8 cellular contexts compared by ENCODE assay signal in genomic region chr6:29647927-29648642, GRCh38. TPM values are rescaled to one million over a fixed set of nuclear protein-coding genes. Genes with fewer than 3 reads are reported as not detected.
DNase-seq lines count a peak whose midpoint lies in the region; ATAC-seq and TF ChIP-seq lines count a peak whose summit lies in the region.

No MANE protein-coding gene starts in this region.

- H3K4me1 Mint-ChIP-seq in immature natural killer cell = peaks cover 10 to 12% of the 10 kb centered on the region in 2 donors

- no peaks in the 10 kb centered on the region for H3K9me3 Mint-ChIP-seq in immature natural killer cell

- DNase-seq in COR-L47 (lab: John Stamatoyannopoulos, UW) (peak; percentile 41), HFF-Myc (ENCODE audit: extremely low read depth, low read depth) (peak; percentile 17), iPS-NIHi11 (ENCODE audit: low spot score) (peak; percentile 39), immature natural killer cell (no peak), posterior cingulate gyrus (no peak)
- no peak for DNase-seq in stimulated activated naive CD8-positive, alpha-beta T cell treated with anti-CD3 and anti-CD28 coated beads, Interleukin-15, Interleukin-2, amounts not matched to agents 100 U/mL and 50 U/mL, for 24 hours
- no peak for DNase-seq in stimulated activated CD4-positive, alpha-beta T cell treated with anti-CD3 and anti-CD28 coated beads, Interleukin-4, amount 100 ng/mL, for 1 hour

- peak; percentile 50 for TF ChIP-seq CTCF in HFF-Myc (IDR thresholded peaks at IDR 0.05; ENCODE audit: low read depth, low read length, missing control alignments)

- H3K36me3 Mint-ChIP-seq in immature natural killer cell = no peaks in the 10 kb centered on the region

- peak; percentile 54 for ATAC-seq in SK-N-SH treated with all-trans-retinoic acid at 6 μM for 48 hours
- ATAC-seq in stimulated activated naive CD8-positive, alpha-beta T cell treated with anti-CD3 and anti-CD28 coated beads, Interleukin-15, Interleukin-2, amounts not matched to agents 100 U/mL and 50 U/mL, for 24 hours = no peak

- peaks cover 2 to 8% (median 7%) of the 10 kb centered on the region in 3 donors for H3K27me3 Mint-ChIP-seq in immature natural killer cell (ENCODE audit: low read depth in 3 of 3)

- peak overlapping the region in 1 of 5 donors; percentile 72 for H3K4me3 Mint-ChIP-seq in immature natural killer cell

- no peak overlapping the region for H3K4me3 ChIP-seq in HFF-Myc (replicated peaks; ENCODE audit: low read depth, low read length)

- H3K27ac Mint-ChIP-seq in immature natural killer cell = no peak overlapping the region

- intact Hi-C loops in posterior cingulate gyrus (cut with DNase I) = loop anchor here (5.0 kb wide), 1 partner anchor 49 kb away; no protein-coding TSS in a partner anchor

TF ChIP-seq in SK-N-SH treated with all-trans-retinoic acid at 6 μM for 48 hours, 23 proteins besides CTCF, POLR2A, EP300 and RAD21:
- TF ChIP-seq OSR1 (CRISPR knock-in tag; IDR thresholded peaks at IDR 0.05) (no peak), ARNTL (CRISPR knock-in tag; IDR thresholded peaks at IDR 0.05; ENCODE audit: borderline replicate concordance, low read depth) (no peak), CSDC2 (CRISPR knock-in tag; IDR thresholded peaks at IDR 0.05) (no peak), ZFP3 (CRISPR knock-in tag; IDR thresholded peaks at IDR 0.05) (no peak), ZC3H10 (CRISPR knock-in tag; IDR thresholded peaks at IDR 0.05) (no peak), RARB (CRISPR knock-in tag; IDR thresholded peaks at IDR 0.05) (no peak), BACH2 (CRISPR knock-in tag; IDR thresholded peaks at IDR 0.05; ENCODE audit: borderline replicate concordance) (no peak), ZNF565 (CRISPR knock-in tag; conservative IDR thresholded peaks at IDR 0.05; ENCODE audit: low read depth) (no peak), ISL1 (CRISPR knock-in tag; IDR thresholded peaks at IDR 0.05) (no peak), TCF4 (CRISPR knock-in tag; IDR thresholded peaks at IDR 0.05; ENCODE audit: borderline replicate concordance) (no peak), ESRRG (CRISPR knock-in tag; IDR thresholded peaks at IDR 0.05) (no peak), ZFP30 (CRISPR knock-in tag; IDR thresholded peaks at IDR 0.05) (no peak), ZNF70 (CRISPR knock-in tag; IDR thresholded peaks at IDR 0.05) (no peak)
- TF ChIP-seq, protein P1, sequence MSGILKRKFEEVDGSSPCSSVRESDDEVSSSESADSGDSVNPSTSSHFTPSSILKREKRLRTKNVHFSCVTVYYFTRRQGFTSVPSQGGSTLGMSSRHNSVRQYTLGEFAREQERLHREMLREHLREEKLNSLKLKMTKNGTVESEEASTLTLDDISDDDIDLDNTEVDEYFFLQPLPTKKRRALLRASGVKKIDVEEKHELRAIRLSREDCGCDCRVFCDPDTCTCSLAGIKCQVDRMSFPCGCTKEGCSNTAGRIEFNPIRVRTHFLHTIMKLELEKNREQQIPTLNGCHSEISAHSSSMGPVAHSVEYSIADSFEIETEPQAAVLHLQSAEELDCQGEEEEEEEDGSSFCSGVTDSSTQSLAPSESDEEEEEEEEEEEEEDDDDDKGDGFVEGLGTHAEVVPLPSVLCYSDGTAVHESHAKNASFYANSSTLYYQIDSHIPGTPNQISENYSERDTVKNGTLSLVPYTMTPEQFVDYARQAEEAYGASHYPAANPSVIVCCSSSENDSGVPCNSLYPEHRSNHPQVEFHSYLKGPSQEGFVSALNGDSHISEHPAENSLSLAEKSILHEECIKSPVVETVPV (CRISPR knock-in tag; IDR thresholded peaks at IDR 0.05) = no peak
- TF ChIP-seq, protein P2, sequence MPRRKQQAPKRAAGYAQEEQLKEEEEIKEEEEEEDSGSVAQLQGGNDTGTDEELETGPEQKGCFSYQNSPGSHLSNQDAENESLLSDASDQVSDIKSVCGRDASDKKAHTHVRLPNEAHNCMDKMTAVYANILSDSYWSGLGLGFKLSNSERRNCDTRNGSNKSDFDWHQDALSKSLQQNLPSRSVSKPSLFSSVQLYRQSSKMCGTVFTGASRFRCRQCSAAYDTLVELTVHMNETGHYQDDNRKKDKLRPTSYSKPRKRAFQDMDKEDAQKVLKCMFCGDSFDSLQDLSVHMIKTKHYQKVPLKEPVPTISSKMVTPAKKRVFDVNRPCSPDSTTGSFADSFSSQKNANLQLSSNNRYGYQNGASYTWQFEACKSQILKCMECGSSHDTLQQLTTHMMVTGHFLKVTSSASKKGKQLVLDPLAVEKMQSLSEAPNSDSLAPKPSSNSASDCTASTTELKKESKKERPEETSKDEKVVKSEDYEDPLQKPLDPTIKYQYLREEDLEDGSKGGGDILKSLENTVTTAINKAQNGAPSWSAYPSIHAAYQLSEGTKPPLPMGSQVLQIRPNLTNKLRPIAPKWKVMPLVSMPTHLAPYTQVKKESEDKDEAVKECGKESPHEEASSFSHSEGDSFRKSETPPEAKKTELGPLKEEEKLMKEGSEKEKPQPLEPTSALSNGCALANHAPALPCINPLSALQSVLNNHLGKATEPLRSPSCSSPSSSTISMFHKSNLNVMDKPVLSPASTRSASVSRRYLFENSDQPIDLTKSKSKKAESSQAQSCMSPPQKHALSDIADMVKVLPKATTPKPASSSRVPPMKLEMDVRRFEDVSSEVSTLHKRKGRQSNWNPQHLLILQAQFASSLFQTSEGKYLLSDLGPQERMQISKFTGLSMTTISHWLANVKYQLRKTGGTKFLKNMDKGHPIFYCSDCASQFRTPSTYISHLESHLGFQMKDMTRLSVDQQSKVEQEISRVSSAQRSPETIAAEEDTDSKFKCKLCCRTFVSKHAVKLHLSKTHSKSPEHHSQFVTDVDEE (CRISPR knock-in tag; IDR thresholded peaks at IDR 0.05) = no peak
- TF ChIP-seq, protein P3, sequence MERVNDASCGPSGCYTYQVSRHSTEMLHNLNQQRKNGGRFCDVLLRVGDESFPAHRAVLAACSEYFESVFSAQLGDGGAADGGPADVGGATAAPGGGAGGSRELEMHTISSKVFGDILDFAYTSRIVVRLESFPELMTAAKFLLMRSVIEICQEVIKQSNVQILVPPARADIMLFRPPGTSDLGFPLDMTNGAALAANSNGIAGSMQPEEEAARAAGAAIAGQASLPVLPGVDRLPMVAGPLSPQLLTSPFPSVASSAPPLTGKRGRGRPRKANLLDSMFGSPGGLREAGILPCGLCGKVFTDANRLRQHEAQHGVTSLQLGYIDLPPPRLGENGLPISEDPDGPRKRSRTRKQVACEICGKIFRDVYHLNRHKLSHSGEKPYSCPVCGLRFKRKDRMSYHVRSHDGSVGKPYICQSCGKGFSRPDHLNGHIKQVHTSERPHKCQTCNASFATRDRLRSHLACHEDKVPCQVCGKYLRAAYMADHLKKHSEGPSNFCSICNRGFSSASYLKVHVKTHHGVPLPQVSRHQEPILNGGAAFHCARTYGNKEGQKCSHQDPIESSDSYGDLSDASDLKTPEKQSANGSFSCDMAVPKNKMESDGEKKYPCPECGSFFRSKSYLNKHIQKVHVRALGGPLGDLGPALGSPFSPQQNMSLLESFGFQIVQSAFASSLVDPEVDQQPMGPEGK (CRISPR knock-in tag; IDR thresholded peaks at IDR 0.05; ENCODE audit: borderline replicate concordance) = no peak

RNA-seq across cellular contexts. Expression of gene MOG, which starts 8.8 kb away (rescaled TPM):
- not detected for polyA plus RNA-seq in immature natural killer cell

RNA-seq across cellular contexts. Expression of gene GABBR1, which starts 15.1 kb away (rescaled TPM):
- polyA plus RNA-seq in immature natural killer cell = not detected

RNA-seq across cellular contexts. Expression of gene ZFP57, which starts 32.9 kb away (rescaled TPM):
- polyA plus RNA-seq in immature natural killer cell = 1 to 10 TPM in 2 of 3 donors, not detected in 1; 5.2 to 9.0 TPM

Comparison
In these comparisons a context has a peak if more than half of its experiments do, and no peak if none do; other contexts are left out.
1. DNase-seq: peak in COR-L47 (single experiment), HFF-Myc (single experiment) and iPS-NIHi11 (single experiment); none in stimulated activated naive CD8-positive, alpha-beta T cell treated with anti-CD3 and anti-CD28 coated beads, Interleukin-15, Interleukin-2, amounts not matched to agents 100 U/mL and 50 U/mL, for 24 hours (single experiment), immature natural killer cell (0 of 3), stimulated activated CD4-positive, alpha-beta T cell treated with anti-CD3 and anti-CD28 coated beads, Interleukin-4, amount 100 ng/mL, for 1 hour (single experiment) and posterior cingulate gyrus (0 of 10).